20 cellular contexts compared by ENCODE assay signal in the genomic region with DNA sequence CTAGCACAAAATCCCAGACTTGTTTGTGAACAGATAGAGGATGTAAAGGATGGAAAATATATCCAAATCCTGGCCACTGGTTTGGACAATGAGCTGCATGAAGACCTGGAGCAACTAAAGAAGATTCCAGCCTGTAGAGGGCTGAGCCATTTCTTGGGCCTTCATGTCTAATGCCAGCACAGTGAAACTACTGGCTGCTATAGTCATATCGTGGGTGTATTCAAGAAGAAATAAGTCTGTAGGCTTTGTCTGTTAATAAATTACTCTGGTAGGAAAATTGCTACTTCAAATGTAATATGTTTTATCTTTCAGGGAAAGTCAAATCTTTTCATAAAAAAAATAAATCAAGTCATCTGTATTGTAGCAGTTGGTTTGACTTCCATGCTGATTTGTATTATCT.
"Had no signal": no experiment of that assay in that cellular context is flagged by ENCODE, and none has a peak within 500 bp of the region (broad histone marks: within the 10 kb centered on the region; RNA-seq: fewer than 3 reads in every experiment).

No MANE protein-coding gene starts in this region.

- DNase-seq: activated CD4-positive, alpha-beta T cell treated with anti-CD3 and anti-CD28 coated beads for 36 hours; activated CD8-positive, alpha-beta memory T cell treated with anti-CD3 and anti-CD28 coated beads, Interleukin-2, amount 50 U/mL, for 4 hours; activated CD8-positive, alpha-beta T cell treated with anti-CD3 and anti-CD28 coated beads for 36 hours; activated gamma-delta T cell treated with Interleukin-2 at 50 U/mL for 16 hours; activated naive CD4-positive, alpha-beta T cell treated with anti-CD3 and anti-CD28 coated beads, Interleukin-2, amount 10 ng/mL, durations not matched to agents 7 days and 5 days; activated naive CD8-positive, alpha-beta T cell treated with anti-CD3 and anti-CD28 coated beads, Interleukin-2, amount 10 ng/mL, durations not matched to agents 7 days and 5 days; activated T-cell treated with anti-CD3 and anti-CD28 coated beads, Interleukin-2, amount 50 U/mL, for 72 hours; adrenal gland; anterior cingulate cortex; NCI-H1092; NCI-H2171; NCI-H345; NCI-H510A; NCI-H526 treated with DMSO at 0.1 percent for 48 hours; NCI-H82; OCI-M1; T-cell; T-helper 2 cell had no signal

- ATAC-seq: activated CD4-positive, alpha-beta T cell treated with anti-CD3 and anti-CD28 coated beads for 36 hours; activated CD8-positive, alpha-beta T cell treated with anti-CD3 and anti-CD28 coated beads for 36 hours; activated T-cell treated with anti-CD3 and anti-CD28 coated beads, Interleukin-2, amount 50 U/mL, for 72 hours; Panc1; Right ventricle myocardium inferior; T-cell had no signal
